In genomic region chr21:14740692-14741091, GRCh38 we compare ENCODE assay signal across 12 cellular contexts.
"Had no signal": no experiment of that assay in that cellular context is flagged by ENCODE, and none has a peak within 500 bp of the region (broad histone marks: within the 10 kb centered on the region; RNA-seq: fewer than 3 reads in every experiment).

No MANE protein-coding gene starts in this region.

- H3K4me3 ChIP-seq: ascending aorta, cardiac muscle cell, esophagus squamous epithelium, thyroid gland had no signal

- H3K4me1 Mint-ChIP-seq: nephron had no signal

- H3K4me3 Mint-ChIP-seq: activated naive CD4-positive, alpha-beta T cell treated with anti-CD3 and anti-CD28 coated beads for 36 hours; nephron; stimulated activated naive B cell treated with anti-CD40 and anti-IgM and Interleukin-4, amounts not matched to agents 10 μg/mL and 1 μg/mL and 100 μg/mL, for 72 hours; T-helper 2 cell treated with Interferon-gamma antibody and Interleukin-4, amounts not matched to agents 5 μg/mL and 100 μg/mL, for 36 hours had no signal

- H3K27ac ChIP-seq: ascending aorta, cardiac muscle cell, esophagus squamous epithelium had no signal

- H3K9me3 ChIP-seq: ascending aorta, esophagus squamous epithelium, thyroid gland had no signal

- H3K27me3 ChIP-seq: ascending aorta, cardiac muscle cell, esophagus squamous epithelium, thyroid gland had no signal

- H3K27me3 Mint-ChIP-seq: stimulated activated naive B cell treated with anti-CD40 and anti-IgM and Interleukin-4, amounts not matched to agents 10 μg/mL and 1 μg/mL and 100 μg/mL, for 72 hours had no signal

- DNase-seq: activated CD4-positive, CD25-positive, alpha-beta regulatory T cell treated with anti-CD3 and anti-CD28 coated beads, Interleukin-2, amount 50 U/mL, for 72 hours; activated naive CD4-positive, alpha-beta T cell treated with anti-CD3 and anti-CD28 coated beads for 36 hours; esophagus squamous epithelium; foreskin melanocyte; occipital lobe; stimulated activated naive B cell treated with anti-CD40 and anti-IgM and Interleukin-4, amounts not matched to agents 10 μg/mL and 1 μg/mL and 100 μg/mL, for 72 hours had no signal

- H3K36me3 ChIP-seq: ascending aorta, cardiac muscle cell, esophagus squamous epithelium, thyroid gland had no signal

- H3K27ac Mint-ChIP-seq: activated naive CD4-positive, alpha-beta T cell treated with anti-CD3 and anti-CD28 coated beads for 36 hours; activated T-helper 2 cell treated with anti-CD3 and anti-CD28 coated beads, Interferon-gamma antibody, Interleukin-2, Interleukin-4, amounts not matched to agents 10 μg/mL and 5 μg/mL and 100 μg/mL, durations not matched to agents 14 hours and 24 hours and 36 hours; nephron; stimulated activated naive B cell treated with anti-CD40 and anti-IgM and Interleukin-4, amounts not matched to agents 10 μg/mL and 1 μg/mL and 100 μg/mL, for 72 hours; T-helper 2 cell treated with Interferon-gamma antibody and Interleukin-4, amounts not matched to agents 5 μg/mL and 100 μg/mL, for 36 hours had no signal

- ATAC-seq: stimulated activated naive B cell treated with anti-CD40 and anti-IgM and Interleukin-4, amounts not matched to agents 10 μg/mL and 1 μg/mL and 100 μg/mL, for 72 hours had no signal

- H3K4me1 ChIP-seq: ascending aorta, esophagus squamous epithelium had no signal
